Comparison of ENCODE assay signal across 9 cellular contexts in the genomic region with DNA sequence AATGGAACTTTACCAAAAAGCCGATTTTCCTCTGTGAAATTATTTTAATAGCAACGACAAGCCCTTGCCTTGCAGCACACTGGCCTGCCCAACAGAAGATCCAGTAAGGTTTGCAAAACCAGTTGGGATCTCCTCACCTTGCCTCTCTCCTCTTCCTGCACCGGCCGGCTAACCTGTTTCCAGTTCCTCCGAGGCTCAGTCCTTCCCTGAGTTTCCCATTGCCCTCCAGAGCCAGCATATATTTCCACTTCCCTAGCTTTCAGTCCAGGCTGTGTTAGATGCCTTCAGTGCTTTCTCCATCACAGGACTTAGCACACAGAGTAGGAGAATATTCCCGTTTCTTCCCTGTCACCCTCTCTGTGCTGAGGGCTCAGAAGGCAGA.
DNase-seq lines count a peak whose midpoint lies in the region; ATAC-seq and TF ChIP-seq lines count a peak whose summit lies in the region.
"Had no signal": no experiment of that assay in that cellular context is flagged by ENCODE, and none has a peak within 500 bp of the region (broad histone marks: within the 10 kb centered on the region; RNA-seq: fewer than 3 reads in every experiment).

No MANE protein-coding gene starts in this region.

- peaks cover 0 to 48% (median 0%) of the 10 kb centered on the region in 4 donors for H3K27me3 ChIP-seq in esophagus muscularis mucosa
- peaks cover 3% of the 10 kb centered on the region for H3K27me3 ChIP-seq in osteoblast (ENCODE audit: insufficient read depth, low read length)
- H3K27me3 ChIP-seq: adrenal gland had no signal

- no peak for TF ChIP-seq EP300 in esophagus muscularis mucosa (IDR thresholded peaks at IDR 0.05)

- WGBS in esophagus muscularis mucosa: 56% methylated on average over 6 of the region's 6 CpGs

- H3K9me3 ChIP-seq in esophagus muscularis mucosa (no peaks in the 10 kb centered on the region), osteoblast (ENCODE audit: low read depth, low read length) (no peaks in the 10 kb centered on the region)
- H3K9me3 ChIP-seq: adrenal gland had no signal

- TF ChIP-seq CTCF in esophagus muscularis mucosa (IDR thresholded peaks at IDR 0.05): no peak
- no peak for TF ChIP-seq CTCF in osteoblast (IDR thresholded peaks at IDR 0.05; ENCODE audit: extremely low read depth, low read depth, low read length)

- TF ChIP-seq POLR2A in esophagus muscularis mucosa (IDR thresholded peaks at IDR 0.05; ENCODE audit: low read depth): no peak

- H3K27ac ChIP-seq in esophagus muscularis mucosa (replicated peaks in 1 of 4) (no peak overlapping the region), osteoblast (ENCODE audit: low read depth, low read length) (no peak overlapping the region)

- H3K36me3 ChIP-seq in esophagus muscularis mucosa (no peaks in the 10 kb centered on the region), osteoblast (ENCODE audit: insufficient read depth, low read length) (no peaks in the 10 kb centered on the region)
- H3K36me3 ChIP-seq: adrenal gland had no signal

- intact Hi-C loops in esophagus muscularis mucosa (cut with DNase I): no loop called here

- H4K20me1 ChIP-seq in osteoblast (ENCODE audit: insufficient read depth, low read length): no peaks in the 10 kb centered on the region

- ATAC-seq in GM18517 (IDR thresholded peaks at IDR 0.05; ENCODE audit: unreplicated experiment): no peak

- H3K4me3 ChIP-seq in esophagus muscularis mucosa: peak overlapping the region in 3 of 4 donors; percentile 45 to 63 (median 48)
- peak overlapping the region; percentile 82 for H3K4me3 ChIP-seq in osteoblast (ENCODE audit: insufficient read depth, low read length)

- peak overlapping the region; percentile 95 for H3K4me2 ChIP-seq in osteoblast (ENCODE audit: insufficient read depth, low read length)

- no peaks in the 10 kb centered on the region for H3K79me2 ChIP-seq in osteoblast (ENCODE audit: insufficient read depth, low read length)

- DNase-seq in ELF-1 (ENCODE audit: low read depth, low spot score) (peak; percentile 47), NCI-H69 (lab: John Stamatoyannopoulos, UW) (peak; percentile 76), esophagus muscularis mucosa (ENCODE audit: extremely low spot score) (no peak), osteoblast (ENCODE audit: insufficient read length, low spot score, missing footprints) (peak; percentile 71), SW 1271 (lab: John Stamatoyannopoulos, UW) (no peak), NCI-H187 (lab: John Stamatoyannopoulos, UW) (no peak), LoVo (ENCODE audit: low spot score) (no peak)

- H3K4me1 ChIP-seq in esophagus muscularis mucosa: peaks cover 6 to 16% (median 16%) of the 10 kb centered on the region in 4 donors
- H3K4me1 ChIP-seq in osteoblast (ENCODE audit: insufficient read depth, low read length): peaks cover 6% of the 10 kb centered on the region

- peak overlapping the region; percentile 100 for H2AFZ ChIP-seq in osteoblast (ENCODE audit: low read length)

Comparison
In these comparisons a context has a peak if more than half of its experiments do, and no peak if none do; other contexts are left out.
1. DNase-seq: peak in ELF-1 (single experiment), NCI-H69 (single experiment) and osteoblast (single experiment); none in esophagus muscularis mucosa (single experiment), SW 1271 (0 of 2), NCI-H187 (0 of 2) and LoVo (single experiment).